21 cellular contexts compared by ENCODE assay signal in the genomic region with DNA sequence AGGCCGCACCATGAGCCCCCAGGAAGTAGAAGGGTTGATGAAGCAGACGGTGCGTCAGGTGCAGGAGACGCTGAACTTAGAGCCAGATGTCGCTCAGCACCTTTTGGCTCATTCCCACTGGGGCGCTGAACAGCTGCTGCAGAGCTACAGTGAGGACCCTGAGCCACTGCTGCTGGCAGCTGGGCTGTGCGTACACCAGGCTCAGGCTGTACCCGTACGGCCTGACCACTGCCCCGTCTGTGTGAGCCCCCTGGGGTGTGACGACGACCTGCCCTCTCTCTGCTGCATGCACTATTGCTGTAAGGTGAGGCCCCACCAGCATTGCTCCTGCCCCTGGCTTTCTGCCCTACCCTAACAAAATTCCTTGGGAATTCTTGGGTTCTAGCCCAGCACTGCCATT. TPM values are rescaled to one million over a fixed set of nuclear protein-coding genes. Genes with fewer than 3 reads are reported as not detected.
A peak's percentile ranks its signal among the peaks of the same experiment; 100 is the strongest.
DNase-seq lines count a peak whose midpoint lies in the region; ATAC-seq and TF ChIP-seq lines count a peak whose summit lies in the region.
"Had no signal": no experiment of that assay in that cellular context is flagged by ENCODE, and none has a peak within 500 bp of the region (broad histone marks: within the 10 kb centered on the region; RNA-seq: fewer than 3 reads in every experiment).

No MANE protein-coding gene starts in this region.

- H3K9me3 ChIP-seq in upper lobe of right lung, result no peaks in the 10 kb centered on the region
- H3K9me3 ChIP-seq in tibial nerve, result no peaks in the 10 kb centered on the region
- H3K9me3 ChIP-seq: SJSA1 had no signal

- H3K4me1 Mint-ChIP-seq in endothelial cell (ENCODE audit: unreplicated experiment), result no peaks in the 10 kb centered on the region

- DNase-seq in NCI-H82 (lab: John Stamatoyannopoulos, UW), result peak; percentile 29
- no peak for DNase-seq in NCI-H82 treated with DMSO at 0.1 percent for 48 hours (lab: John Stamatoyannopoulos, UW; ENCODE audit: unreplicated experiment)
- peak; percentile 82 for DNase-seq in NCI-H2171 (lab: John Stamatoyannopoulos, UW)
- DNase-seq in endothelial cell (ENCODE audit: low spot score), result no peak
- DNase-seq in upper lobe of right lung, result peak; percentile 40
- no peak for DNase-seq in tibial nerve (ENCODE audit: low spot score in 2 of 2)
- no peak for DNase-seq in activated CD8-positive, alpha-beta memory T cell treated with anti-CD3 and anti-CD28 coated beads, Interleukin-2, amount 50 U/mL, for 48 hours
- DNase-seq: AML-193, GF-D8, NCI-H1417 treated with DMSO at 0.1 percent for 48 hours, NCI-H2029, NCI-H446, NCI-H774 had no signal

- intact Hi-C loops in upper lobe of right lung (cut with DNase I), result no loop called here

- H3K4me3 ChIP-seq in upper lobe of right lung (no peak overlapping the region), tibial nerve (no peak overlapping the region)
- H3K4me3 ChIP-seq: GM12878, SJSA1 had no signal

- H3K27me3 ChIP-seq in upper lobe of right lung (no peaks in the 10 kb centered on the region), tibial nerve (no peaks in the 10 kb centered on the region)
- H3K27me3 ChIP-seq: SJSA1 had no signal

- H3K27ac Mint-ChIP-seq in endothelial cell (ENCODE audit: unreplicated experiment), result no peak overlapping the region

- TF ChIP-seq CTCF in endothelial cell (IDR thresholded peaks at IDR 0.05; ENCODE audit: unreplicated experiment), result no peak
- no peak for TF ChIP-seq CTCF in upper lobe of right lung (IDR thresholded peaks at IDR 0.05)
- TF ChIP-seq CTCF in tibial nerve (IDR thresholded peaks at IDR 0.05), result no peak

- H3K36me3 Mint-ChIP-seq in endothelial cell (ENCODE audit: low read depth, unreplicated experiment), result peaks cover 39% of the 10 kb centered on the region

- H3K4me1 ChIP-seq in upper lobe of right lung (no peaks in the 10 kb centered on the region), tibial nerve (no peaks in the 10 kb centered on the region)
- H3K4me1 ChIP-seq: SJSA1 had no signal

- no peaks in the 10 kb centered on the region for H3K9me3 Mint-ChIP-seq in endothelial cell (ENCODE audit: unreplicated experiment)

- TF ChIP-seq EP300 in tibial nerve (IDR thresholded peaks at IDR 0.05), result no peak

- no peak overlapping the region for H3K27ac ChIP-seq in upper lobe of right lung
- H3K27ac ChIP-seq in tibial nerve, result no peak overlapping the region
- H3K27ac ChIP-seq: 22Rv1, C4-2B, KMS-11, SJSA1 had no signal

- TF ChIP-seq POLR2A in tibial nerve (IDR thresholded peaks at IDR 0.05), result no peak

- H3K36me3 ChIP-seq in upper lobe of right lung, result peaks cover 45% of the 10 kb centered on the region
- H3K36me3 ChIP-seq in tibial nerve, result peaks cover 0 to 85% (median 10%) of the 10 kb centered on the region in 3 donors

- peak; percentile 18 for ATAC-seq in upper lobe of right lung
- no peak for ATAC-seq in HG03039 (IDR thresholded peaks at IDR 0.05; ENCODE audit: unreplicated experiment)
- ATAC-seq: GM12878, HepG2 had no signal

- H3K4me3 Mint-ChIP-seq in endothelial cell (ENCODE audit: unreplicated experiment), result peak overlapping the region; percentile 18

- H3K27me3 Mint-ChIP-seq in endothelial cell (ENCODE audit: unreplicated experiment), result no peaks in the 10 kb centered on the region

- 75 to 84% methylated on average over 12 of the region's 12 CpGs for WGBS in tibial nerve, 2 donors

RNA-seq across cellular contexts. Expression of a gene that starts 13.1 kb away (rescaled TPM):
- 4.5 TPM for total RNA-seq in endothelial cell (ENCODE audit: unreplicated experiment)
- total RNA-seq in upper lobe of right lung, result 27.6 TPM
- 100 to 1,000 TPM in 2 of 4 donors, 10 to 100 TPM in 2; 61.8 to 114 (median 101) TPM for total RNA-seq in tibial nerve

RNA-seq across cellular contexts. Expression of a gene that starts 27.1 kb away (rescaled TPM):
- total RNA-seq in endothelial cell (ENCODE audit: unreplicated experiment), result 1.0 TPM
- total RNA-seq in upper lobe of right lung, result 0.17 TPM
- total RNA-seq in tibial nerve, result not detected
- total RNA-seq: Daoy, GM12878, SJSA1 had no signal

RNA-seq across cellular contexts. Expression of a gene that starts 34.2 kb away (rescaled TPM):
- total RNA-seq in endothelial cell (ENCODE audit: unreplicated experiment), result 55.4 TPM
- 37.4 TPM for total RNA-seq in upper lobe of right lung
- total RNA-seq in tibial nerve, result 10 to 100 TPM; 47.9 to 76.2 (median 49.3) TPM

RNA-seq across cellular contexts. Expression of a gene that starts 45.1 kb away (rescaled TPM):
- total RNA-seq in endothelial cell (ENCODE audit: unreplicated experiment) (31.3 TPM), upper lobe of right lung (33.6 TPM), tibial nerve (10 to 100 TPM; 28.4 to 49.8 (median 35.3) TPM)

Comparison
In these comparisons a context has a peak if more than half of its experiments do, and no peak if none do; other contexts are left out.
1. DNase-seq: peak in NCI-H82 (single experiment), NCI-H2171 (single experiment) and upper lobe of right lung (single experiment); none in NCI-H82 treated with DMSO at 0.1 percent for 48 hours (single experiment), endothelial cell (single experiment), tibial nerve (0 of 2) and activated CD8-positive, alpha-beta memory T cell treated with anti-CD3 and anti-CD28 coated beads, Interleukin-2, amount 50 U/mL, for 48 hours (single experiment).